ENCODE assay signal across 1 cellular context in genomic region chr12:15693233-15693911, GRCh38.
TF ChIP-seq lines count a peak whose summit lies in the region.

No MANE protein-coding gene starts in this region.

TF ChIP-seq in GM12878, 131 proteins besides CTCF, POLR2A, EP300 and RAD21:
- TF ChIP-seq E2F4 (IDR thresholded peaks at IDR 0.05; ENCODE audit: low read depth, low read length) (no peak), ZNF217 (IDR thresholded peaks at IDR 0.05) (peak; percentile 69; the same call in 1 of the 2 replicates), RB1 (IDR thresholded peaks at IDR 0.05; ENCODE audit: borderline replicate concordance) (no peak), JUNB (IDR thresholded peaks at IDR 0.05) (peak; percentile 16; the same call in 1 of the 2 replicates), CREB1 (IDR thresholded peaks at IDR 0.05; ENCODE audit: low read depth) (no peak), RBBP5 (conservative IDR thresholded peaks at IDR 0.05) (no peak), TAF1 (IDR thresholded peaks at IDR 0.05; ENCODE audit: borderline replicate concordance, low read depth, low read length) (no peak), ZNF622 (IDR thresholded peaks at IDR 0.05) (no peak), KDM1A (IDR thresholded peaks at IDR 0.05; ENCODE audit: borderline replicate concordance) (no peak), REST (IDR thresholded peaks at IDR 0.05; ENCODE audit: low read depth, low read length) (no peak), POU2F2 (IDR thresholded peaks at IDR 0.05; ENCODE audit: borderline replicate concordance, low read depth, low read length) (no peak), CBX3 (IDR thresholded peaks at IDR 0.05; ENCODE audit: borderline replicate concordance, low read depth) (no peak), MYC (IDR thresholded peaks at IDR 0.05; ENCODE audit: insufficient read depth, insufficient read length, insufficient replicate concordance, low read length, severe bottlenecking) (no peak), IKZF1 (conservative IDR thresholded peaks at IDR 0.05) (0 out of 2 replicates have a peak, but pooled peaks have one; percentile 3), SUZ12 (IDR thresholded peaks at IDR 0.05; ENCODE audit: unreplicated experiment) (no peak)
- TF ChIP-seq, protein P1, sequence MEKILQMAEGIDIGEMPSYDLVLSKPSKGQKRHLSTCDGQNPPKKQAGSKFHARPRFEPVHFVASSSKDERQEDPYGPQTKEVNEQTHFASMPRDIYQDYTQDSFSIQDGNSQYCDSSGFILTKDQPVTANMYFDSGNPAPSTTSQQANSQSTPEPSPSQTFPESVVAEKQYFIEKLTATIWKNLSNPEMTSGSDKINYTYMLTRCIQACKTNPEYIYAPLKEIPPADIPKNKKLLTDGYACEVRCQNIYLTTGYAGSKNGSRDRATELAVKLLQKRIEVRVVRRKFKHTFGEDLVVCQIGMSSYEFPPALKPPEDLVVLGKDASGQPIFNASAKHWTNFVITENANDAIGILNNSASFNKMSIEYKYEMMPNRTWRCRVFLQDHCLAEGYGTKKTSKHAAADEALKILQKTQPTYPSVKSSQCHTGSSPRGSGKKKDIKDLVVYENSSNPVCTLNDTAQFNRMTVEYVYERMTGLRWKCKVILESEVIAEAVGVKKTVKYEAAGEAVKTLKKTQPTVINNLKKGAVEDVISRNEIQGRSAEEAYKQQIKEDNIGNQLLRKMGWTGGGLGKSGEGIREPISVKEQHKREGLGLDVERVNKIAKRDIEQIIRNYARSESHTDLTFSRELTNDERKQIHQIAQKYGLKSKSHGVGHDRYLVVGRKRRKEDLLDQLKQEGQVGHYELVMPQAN (conservative IDR thresholded peaks at IDR 0.05): peak; percentile 39; the same call in 1 of the 2 replicates
- TF ChIP-seq, protein P2, sequence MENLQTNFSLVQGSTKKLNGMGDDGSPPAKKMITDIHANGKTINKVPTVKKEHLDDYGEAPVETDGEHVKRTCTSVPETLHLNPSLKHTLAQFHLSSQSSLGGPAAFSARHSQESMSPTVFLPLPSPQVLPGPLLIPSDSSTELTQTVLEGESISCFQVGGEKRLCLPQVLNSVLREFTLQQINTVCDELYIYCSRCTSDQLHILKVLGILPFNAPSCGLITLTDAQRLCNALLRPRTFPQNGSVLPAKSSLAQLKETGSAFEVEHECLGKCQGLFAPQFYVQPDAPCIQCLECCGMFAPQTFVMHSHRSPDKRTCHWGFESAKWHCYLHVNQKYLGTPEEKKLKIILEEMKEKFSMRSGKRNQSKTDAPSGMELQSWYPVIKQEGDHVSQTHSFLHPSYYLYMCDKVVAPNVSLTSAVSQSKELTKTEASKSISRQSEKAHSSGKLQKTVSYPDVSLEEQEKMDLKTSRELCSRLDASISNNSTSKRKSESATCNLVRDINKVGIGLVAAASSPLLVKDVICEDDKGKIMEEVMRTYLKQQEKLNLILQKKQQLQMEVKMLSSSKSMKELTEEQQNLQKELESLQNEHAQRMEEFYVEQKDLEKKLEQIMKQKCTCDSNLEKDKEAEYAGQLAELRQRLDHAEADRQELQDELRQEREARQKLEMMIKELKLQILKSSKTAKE (IDR thresholded peaks at IDR 0.05; ENCODE audit: low read depth, poor library complexity, severe bottlenecking): no peak
- TF ChIP-seq, protein P3, sequence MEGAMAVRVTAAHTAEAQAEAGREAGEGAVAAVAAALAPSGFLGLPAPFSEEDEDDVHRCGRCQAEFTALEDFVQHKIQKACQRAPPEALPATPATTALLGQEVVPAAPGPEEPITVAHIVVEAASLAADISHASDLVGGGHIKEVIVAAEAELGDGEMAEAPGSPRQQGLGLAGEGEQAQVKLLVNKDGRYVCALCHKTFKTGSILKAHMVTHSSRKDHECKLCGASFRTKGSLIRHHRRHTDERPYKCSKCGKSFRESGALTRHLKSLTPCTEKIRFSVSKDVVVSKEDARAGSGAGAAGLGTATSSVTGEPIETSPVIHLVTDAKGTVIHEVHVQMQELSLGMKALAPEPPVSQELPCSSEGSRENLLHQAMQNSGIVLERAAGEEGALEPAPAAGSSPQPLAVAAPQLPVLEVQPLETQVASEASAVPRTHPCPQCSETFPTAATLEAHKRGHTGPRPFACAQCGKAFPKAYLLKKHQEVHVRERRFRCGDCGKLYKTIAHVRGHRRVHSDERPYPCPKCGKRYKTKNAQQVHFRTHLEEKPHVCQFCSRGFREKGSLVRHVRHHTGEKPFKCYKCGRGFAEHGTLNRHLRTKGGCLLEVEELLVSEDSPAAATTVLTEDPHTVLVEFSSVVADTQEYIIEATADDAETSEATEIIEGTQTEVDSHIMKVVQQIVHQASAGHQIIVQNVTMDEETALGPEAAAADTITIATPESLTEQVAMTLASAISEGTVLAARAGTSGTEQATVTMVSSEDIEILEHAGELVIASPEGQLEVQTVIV (IDR thresholded peaks at IDR 0.05; ENCODE audit: borderline replicate concordance, partially characterized antibody): no peak
- TF ChIP-seq, protein P4, sequence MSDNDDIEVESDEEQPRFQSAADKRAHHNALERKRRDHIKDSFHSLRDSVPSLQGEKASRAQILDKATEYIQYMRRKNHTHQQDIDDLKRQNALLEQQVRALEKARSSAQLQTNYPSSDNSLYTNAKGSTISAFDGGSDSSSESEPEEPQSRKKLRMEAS (IDR thresholded peaks at IDR 0.05; ENCODE audit: low read depth, low read length): no peak
